Comparison of ENCODE assay signal across 15 cellular contexts in genomic region chr14:60311417-60311816, GRCh38.
DNase-seq lines count a peak whose midpoint lies in the region; ATAC-seq and TF ChIP-seq lines count a peak whose summit lies in the region.
"Had no signal": no experiment of that assay in that cellular context is flagged by ENCODE, and none has a peak within 500 bp of the region (broad histone marks: within the 10 kb centered on the region; RNA-seq: fewer than 3 reads in every experiment).

No MANE protein-coding gene starts in this region.

- peaks cover 5% of the 10 kb centered on the region for H3K4me1 Mint-ChIP-seq in glutamatergic neuron (ENCODE audit: low read depth, unreplicated experiment)
- H3K4me1 Mint-ChIP-seq in activated T-helper 1 cell treated with anti-CD3 and anti-CD28 coated beads, Interleukin-12 subunit alpha, Interleukin-12 subunit beta, Interleukin-2, Interleukin-4 antibody, amounts not matched to agents 30 ng/mL and 10 ng/mL and 1 ng/mL, durations not matched to agents 14 hours and 24 hours and 36 hours (ENCODE audit: low read depth): no peaks in the 10 kb centered on the region
- no peaks in the 10 kb centered on the region for H3K4me1 Mint-ChIP-seq in activated CD4-positive, alpha-beta T cell treated with anti-CD3 and anti-CD28 coated beads for 36 hours
- no peaks in the 10 kb centered on the region for H3K4me1 Mint-ChIP-seq in CD8-positive, alpha-beta memory T cell
- H3K4me1 Mint-ChIP-seq: activated naive CD4-positive, alpha-beta T cell treated with anti-CD3 and anti-CD28 coated beads, Interleukin-2, amount 50 U/mL, for 24 hours had no signal

- no peak overlapping the region for H3K27ac Mint-ChIP-seq in glutamatergic neuron (ENCODE audit: unreplicated experiment)
- H3K27ac Mint-ChIP-seq in activated T-helper 1 cell treated with anti-CD3 and anti-CD28 coated beads, Interleukin-12 subunit alpha, Interleukin-12 subunit beta, Interleukin-2, Interleukin-4 antibody, amounts not matched to agents 30 ng/mL and 10 ng/mL and 1 ng/mL, durations not matched to agents 14 hours and 24 hours and 36 hours: no peak overlapping the region
- H3K27ac Mint-ChIP-seq in activated CD4-positive, alpha-beta T cell treated with anti-CD3 and anti-CD28 coated beads for 36 hours: no peak overlapping the region
- no peak overlapping the region for H3K27ac Mint-ChIP-seq in CD8-positive, alpha-beta memory T cell
- H3K27ac Mint-ChIP-seq: activated naive CD4-positive, alpha-beta T cell treated with anti-CD3 and anti-CD28 coated beads, Interleukin-2, amount 50 U/mL, for 24 hours had no signal

- no peak overlapping the region for H3K9ac ChIP-seq in adipocyte (ENCODE audit: low read length)

- DNase-seq in EH (ENCODE audit: low read depth) (peak; percentile 59), LHCN-M2 (ENCODE audit: low read depth) (peak; percentile 34), adipocyte (ENCODE audit: low read depth) (peak; percentile 24), glutamatergic neuron (no peak), epidermal melanocyte (ENCODE audit: insufficient read length, low spot score) (no peak)
- DNase-seq in activated T-helper 1 cell treated with anti-CD3 and anti-CD28 coated beads, Interleukin-12 subunit alpha, Interleukin-12 subunit beta, Interleukin-2, Interleukin-4 antibody, amounts not matched to agents 30 ng/mL and 10 ng/mL and 1 ng/mL, durations not matched to agents 14 hours and 24 hours and 36 hours (ENCODE audit: low spot score): no peak
- no peak for DNase-seq in activated CD4-positive, alpha-beta T cell treated with anti-CD3 and anti-CD28 coated beads for 36 hours
- DNase-seq in CD8-positive, alpha-beta memory T cell: no peak
- DNase-seq: C1 segment of cervical spinal cord, GF-D8, left ventricle myocardium inferior, RPMI8226, sigmoid colon, T1000 had no signal

- H3K4me3 Mint-ChIP-seq in glutamatergic neuron (ENCODE audit: unreplicated experiment): peak overlapping the region; percentile 2
- H3K4me3 Mint-ChIP-seq in activated T-helper 1 cell treated with anti-CD3 and anti-CD28 coated beads, Interleukin-12 subunit alpha, Interleukin-12 subunit beta, Interleukin-2, Interleukin-4 antibody, amounts not matched to agents 30 ng/mL and 10 ng/mL and 1 ng/mL, durations not matched to agents 14 hours and 24 hours and 36 hours: no peak overlapping the region
- no peak overlapping the region for H3K4me3 Mint-ChIP-seq in activated CD4-positive, alpha-beta T cell treated with anti-CD3 and anti-CD28 coated beads for 36 hours
- H3K4me3 Mint-ChIP-seq in CD8-positive, alpha-beta memory T cell: no peak overlapping the region
- H3K4me3 Mint-ChIP-seq: activated naive CD4-positive, alpha-beta T cell treated with anti-CD3 and anti-CD28 coated beads, Interleukin-2, amount 50 U/mL, for 24 hours had no signal

- no peaks in the 10 kb centered on the region for H3K36me3 ChIP-seq in adipocyte (ENCODE audit: control insufficient read depth, insufficient read depth, low read length, severe bottlenecking)
- H3K36me3 ChIP-seq in CD8-positive, alpha-beta memory T cell (ENCODE audit: insufficient read depth, low read length): no peaks in the 10 kb centered on the region
- H3K36me3 ChIP-seq: left ventricle myocardium inferior, sigmoid colon had no signal

- no peaks in the 10 kb centered on the region for H3K27me3 Mint-ChIP-seq in glutamatergic neuron (ENCODE audit: unreplicated experiment)
- H3K27me3 Mint-ChIP-seq in activated T-helper 1 cell treated with anti-CD3 and anti-CD28 coated beads, Interleukin-12 subunit alpha, Interleukin-12 subunit beta, Interleukin-2, Interleukin-4 antibody, amounts not matched to agents 30 ng/mL and 10 ng/mL and 1 ng/mL, durations not matched to agents 14 hours and 24 hours and 36 hours (ENCODE audit: insufficient read depth): peaks cover 5% of the 10 kb centered on the region
- peaks cover 7% of the 10 kb centered on the region for H3K27me3 Mint-ChIP-seq in activated CD4-positive, alpha-beta T cell treated with anti-CD3 and anti-CD28 coated beads for 36 hours
- H3K27me3 Mint-ChIP-seq in CD8-positive, alpha-beta memory T cell: peaks cover 8 to 24% of the 10 kb centered on the region in 2 donors

- CTCF ChIA-PET in activated CD4-positive, alpha-beta T cell treated with anti-CD3 and anti-CD28 coated beads for 36 hours (lab: Charles Lee): interaction anchor here (1.3 kb wide), 1 partner anchor 45 kb away, joined by 5 read pairs; no protein-coding TSS in a partner anchor
- CTCF ChIA-PET in CD8-positive, alpha-beta memory T cell (lab: Charles Lee): interaction anchor here (1.1 to 1.2 kb wide), 2 partner anchors 9 to 41 kb away, joined by 3 read pairs; no protein-coding TSS in a partner anchor

- ATAC-seq in activated CD4-positive, alpha-beta T cell treated with anti-CD3 and anti-CD28 coated beads for 36 hours: no peak

- POLR2A ChIA-PET in activated CD4-positive, alpha-beta T cell treated with anti-CD3 and anti-CD28 coated beads for 36 hours (lab: Charles Lee): no interaction called here
- POLR2A ChIA-PET in CD8-positive, alpha-beta memory T cell (lab: Charles Lee): no interaction called here

- H3K9me3 Mint-ChIP-seq in glutamatergic neuron (ENCODE audit: unreplicated experiment): peaks cover 1% of the 10 kb centered on the region
- no peaks in the 10 kb centered on the region for H3K9me3 Mint-ChIP-seq in activated T-helper 1 cell treated with anti-CD3 and anti-CD28 coated beads, Interleukin-12 subunit alpha, Interleukin-12 subunit beta, Interleukin-2, Interleukin-4 antibody, amounts not matched to agents 30 ng/mL and 10 ng/mL and 1 ng/mL, durations not matched to agents 14 hours and 24 hours and 36 hours
- H3K9me3 Mint-ChIP-seq in activated CD4-positive, alpha-beta T cell treated with anti-CD3 and anti-CD28 coated beads for 36 hours (ENCODE audit: low read depth): no peaks in the 10 kb centered on the region
- H3K9me3 Mint-ChIP-seq in CD8-positive, alpha-beta memory T cell: no peaks in the 10 kb centered on the region
- H3K9me3 Mint-ChIP-seq: activated naive CD4-positive, alpha-beta T cell treated with anti-CD3 and anti-CD28 coated beads, Interleukin-2, amount 50 U/mL, for 24 hours had no signal

- no peak for TF ChIP-seq CTCF in glutamatergic neuron (IDR thresholded peaks at IDR 0.05; ENCODE audit: partially characterized antibody, unreplicated experiment)

- peaks cover 23% of the 10 kb centered on the region for H3K27me3 ChIP-seq in adipocyte (replicated peaks; ENCODE audit: control insufficient read depth, insufficient read depth, low read length)
- no peaks in the 10 kb centered on the region for H3K27me3 ChIP-seq in CD8-positive, alpha-beta memory T cell (ENCODE audit: insufficient read depth, low read length, poor library complexity, severe bottlenecking)
- H3K27me3 ChIP-seq: sigmoid colon had no signal

- peaks cover 3% of the 10 kb centered on the region for H3K4me1 ChIP-seq in adipocyte (ENCODE audit: control insufficient read depth, insufficient read depth, low read length)
- H3K4me1 ChIP-seq in CD8-positive, alpha-beta memory T cell (ENCODE audit: insufficient read depth, low read length): no peaks in the 10 kb centered on the region
- H3K4me1 ChIP-seq: left ventricle myocardium inferior, sigmoid colon had no signal

- H3K36me3 Mint-ChIP-seq in glutamatergic neuron (ENCODE audit: unreplicated experiment): no peaks in the 10 kb centered on the region
- H3K36me3 Mint-ChIP-seq in activated T-helper 1 cell treated with anti-CD3 and anti-CD28 coated beads, Interleukin-12 subunit alpha, Interleukin-12 subunit beta, Interleukin-2, Interleukin-4 antibody, amounts not matched to agents 30 ng/mL and 10 ng/mL and 1 ng/mL, durations not matched to agents 14 hours and 24 hours and 36 hours (ENCODE audit: low read depth): no peaks in the 10 kb centered on the region
- no peaks in the 10 kb centered on the region for H3K36me3 Mint-ChIP-seq in activated CD4-positive, alpha-beta T cell treated with anti-CD3 and anti-CD28 coated beads for 36 hours (ENCODE audit: low read depth)
- H3K36me3 Mint-ChIP-seq in CD8-positive, alpha-beta memory T cell: peaks cover 0 to 1% (median 0%) of the 10 kb centered on the region in 3 donors
- H3K36me3 Mint-ChIP-seq: activated naive CD4-positive, alpha-beta T cell treated with anti-CD3 and anti-CD28 coated beads, Interleukin-2, amount 50 U/mL, for 24 hours had no signal

- no peak overlapping the region for H3K4me3 ChIP-seq in adipocyte (ENCODE audit: low read length)
- H3K4me3 ChIP-seq in CD8-positive, alpha-beta memory T cell (ENCODE audit: low read length): no peak overlapping the region
- H3K4me3 ChIP-seq: left ventricle myocardium inferior, sigmoid colon had no signal

- no peak overlapping the region for H3K27ac ChIP-seq in CD8-positive, alpha-beta memory T cell (ENCODE audit: low read depth, low read length)
- H3K27ac ChIP-seq: left ventricle myocardium inferior, sigmoid colon had no signal

- H3K9me3 ChIP-seq in adipocyte (ENCODE audit: control insufficient read depth, low read length): no peaks in the 10 kb centered on the region
- no peaks in the 10 kb centered on the region for H3K9me3 ChIP-seq in CD8-positive, alpha-beta memory T cell (ENCODE audit: low read length)
- H3K9me3 ChIP-seq: left ventricle myocardium inferior had no signal

- intact Hi-C loops in activated T-helper 1 cell treated with anti-CD3 and anti-CD28 coated beads, Interleukin-12 subunit alpha, Interleukin-12 subunit beta, Interleukin-2, Interleukin-4 antibody, amounts not matched to agents 30 ng/mL and 10 ng/mL and 1 ng/mL, durations not matched to agents 14 hours and 24 hours and 36 hours (cut with micrococcal nuclease): no loop called here
- intact Hi-C loops in activated CD4-positive, alpha-beta T cell treated with anti-CD3 and anti-CD28 coated beads for 36 hours (cut with DNase I, micrococcal nuclease): no loop called here

Comparison
In these comparisons a context has a peak if more than half of its experiments do, and no peak if none do; other contexts are left out.
1. DNase-seq: peak in EH (single experiment), LHCN-M2 (single experiment) and adipocyte (single experiment); none in glutamatergic neuron (single experiment), epidermal melanocyte (single experiment), activated T-helper 1 cell treated with anti-CD3 and anti-CD28 coated beads, Interleukin-12 subunit alpha, Interleukin-12 subunit beta, Interleukin-2, Interleukin-4 antibody, amounts not matched to agents 30 ng/mL and 10 ng/mL and 1 ng/mL, durations not matched to agents 14 hours and 24 hours and 36 hours (single experiment), activated CD4-positive, alpha-beta T cell treated with anti-CD3 and anti-CD28 coated beads for 36 hours (single experiment) and CD8-positive, alpha-beta memory T cell (0 of 5).